Comparison of ENCODE assay signal across 13 cellular contexts in the genomic region with DNA sequence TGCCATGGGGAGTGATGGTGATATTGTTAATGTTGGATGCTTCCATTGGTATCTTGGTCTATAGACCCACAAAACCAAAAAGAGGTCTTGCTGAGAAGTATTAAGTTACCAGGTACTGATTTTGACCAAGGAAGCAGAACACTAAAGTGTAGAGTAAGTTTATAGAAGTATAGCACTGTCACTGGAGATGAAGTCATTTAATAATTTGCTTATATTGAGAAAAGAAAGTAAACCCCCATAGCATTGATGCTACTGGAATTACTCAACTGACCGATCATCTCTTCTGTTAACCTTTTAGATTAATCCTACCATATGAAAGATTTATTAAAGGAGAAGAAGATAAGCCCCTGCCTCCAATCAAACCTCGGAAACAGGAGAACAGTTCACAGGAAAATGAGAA.
A peak's percentile ranks its signal among the peaks of the same experiment; 100 is the strongest.
DNase-seq lines count a peak whose midpoint lies in the region; ATAC-seq and TF ChIP-seq lines count a peak whose summit lies in the region.
"Had no signal": no experiment of that assay in that cellular context is flagged by ENCODE, and none has a peak within 500 bp of the region (broad histone marks: within the 10 kb centered on the region; RNA-seq: fewer than 3 reads in every experiment).

No MANE protein-coding gene starts in this region.

- no peaks in the 10 kb centered on the region for H3K27me3 Mint-ChIP-seq in Caco-2 (ENCODE audit: insufficient read depth, unreplicated experiment)
- H3K27me3 Mint-ChIP-seq in activated naive CD8-positive, alpha-beta T cell treated with anti-CD3 and anti-CD28 coated beads for 36 hours = no peaks in the 10 kb centered on the region
- no peaks in the 10 kb centered on the region for H3K27me3 Mint-ChIP-seq in naive B cell
- H3K27me3 Mint-ChIP-seq in type B pancreatic cell = no peaks in the 10 kb centered on the region
- H3K27me3 Mint-ChIP-seq in naive thymus-derived CD8-positive, alpha-beta T cell = no peaks in the 10 kb centered on the region

- H3K4me1 ChIP-seq in A673 (ENCODE audit: insufficient read depth, low read length, poor library complexity, severe bottlenecking) = peaks cover 72% of the 10 kb centered on the region
- H3K4me1 ChIP-seq in Caco-2 = peaks cover 49% of the 10 kb centered on the region

- H3K36me3 Mint-ChIP-seq in Caco-2 (ENCODE audit: insufficient read depth, unreplicated experiment) (peaks cover 100% of the 10 kb centered on the region), naive B cell (peaks cover 37 to 42% of the 10 kb centered on the region in 2 donors), type B pancreatic cell (peaks cover 34% of the 10 kb centered on the region)
- peaks cover 62% of the 10 kb centered on the region for H3K36me3 Mint-ChIP-seq in activated naive CD8-positive, alpha-beta T cell treated with anti-CD3 and anti-CD28 coated beads for 36 hours
- peaks cover 7 to 50% (median 20%) of the 10 kb centered on the region in 3 donors for H3K36me3 Mint-ChIP-seq in naive thymus-derived CD8-positive, alpha-beta T cell

- H3K4me3 ChIP-seq in A673 (ENCODE audit: low read depth, low read length, poor library complexity, severe bottlenecking) = no peak overlapping the region
- no peak overlapping the region for H3K4me3 ChIP-seq in Caco-2 (ENCODE audit: low read depth, low read length)

- no peaks in the 10 kb centered on the region for H3K9me3 ChIP-seq in A673 (ENCODE audit: low read depth, low read length, poor library complexity, severe bottlenecking)
- no peaks in the 10 kb centered on the region for H3K9me3 ChIP-seq in Caco-2

- no peaks in the 10 kb centered on the region for H3K27me3 ChIP-seq in A673 (replicated peaks; ENCODE audit: insufficient read depth, low read depth, low read length, poor library complexity)
- no peaks in the 10 kb centered on the region for H3K27me3 ChIP-seq in Caco-2 (replicated peaks; ENCODE audit: control insufficient read depth, insufficient read depth, low read length)

- BruUV-seq in A673 (replicated peaks; lab: Mats Ljungman, UMichigan) (no TSS peak), Caco-2 (replicated peaks; lab: Mats Ljungman, UMichigan) (no TSS peak)

- TF ChIP-seq CTCF in A673 (conservative IDR thresholded peaks at IDR 0.05; ENCODE audit: low read depth, low read length) (no peak), Caco-2 (IDR thresholded peaks at IDR 0.05; ENCODE audit: insufficient read depth in 1 of 2, low read depth in 1 of 2, low read length in 1 of 2, severe bottlenecking in 1 of 2, unreplicated experiment in 1 of 2) (no peak), type B pancreatic cell (conservative IDR thresholded peaks at IDR 0.05) (no peak)

- peak overlapping the region; percentile 95 for H3K27ac ChIP-seq in A673 (ENCODE audit: low read depth, low read length, poor library complexity, severe bottlenecking)
- H3K27ac ChIP-seq: parathyroid adenoma had no signal

- H3K4me1 Mint-ChIP-seq in Caco-2 (ENCODE audit: low read depth, unreplicated experiment) (peaks cover 69% of the 10 kb centered on the region), naive B cell (peaks cover 56 to 86% (median 73%) of the 10 kb centered on the region in 3 donors), type B pancreatic cell (ENCODE audit: unreplicated experiment) (peaks cover 42% of the 10 kb centered on the region)
- H3K4me1 Mint-ChIP-seq in activated naive CD8-positive, alpha-beta T cell treated with anti-CD3 and anti-CD28 coated beads for 36 hours = peaks cover 56% of the 10 kb centered on the region
- H3K4me1 Mint-ChIP-seq in naive thymus-derived CD8-positive, alpha-beta T cell = peaks cover 9 to 60% (median 37%) of the 10 kb centered on the region in 4 donors

- POLR2A ChIA-PET in A673 (lab: Charles Lee; ENCODE audit: low non-redundant PET) (no interaction called here), Caco-2 (lab: Charles Lee) (no interaction called here)
- POLR2A ChIA-PET in naive thymus-derived CD8-positive, alpha-beta T cell (lab: Charles Lee) = no interaction called here

- no peak for DNase-seq in A673 (ENCODE audit: low spot score)
- DNase-seq in Caco-2 = no peak
- DNase-seq in activated naive CD8-positive, alpha-beta T cell treated with anti-CD3 and anti-CD28 coated beads for 36 hours = no peak
- no peak for DNase-seq in naive B cell
- no peak for DNase-seq in NCI-H524 (lab: John Stamatoyannopoulos, UW)
- DNase-seq in type B pancreatic cell (ENCODE audit: extremely low spot score, unreplicated experiment) = no peak
- DNase-seq in NK-92 (lab: John Stamatoyannopoulos, UW; ENCODE audit: unreplicated experiment) = no peak
- DNase-seq in naive thymus-derived CD8-positive, alpha-beta T cell = no peak
- DNase-seq: CD8-positive, alpha-beta T cell; GF-D8; NCI-H226; stimulated activated CD4-positive, alpha-beta T cell treated with anti-CD3 and anti-CD28 coated beads, Interleukin-4, amount 100 ng/mL, for 1 hour had no signal

- no peak for ATAC-seq in naive B cell (ENCODE audit: low read depth in 2 of 2)
- ATAC-seq in naive thymus-derived CD8-positive, alpha-beta T cell = no peak
- ATAC-seq: CD8-positive, alpha-beta T cell had no signal

- CTCF ChIA-PET in A673 (lab: Charles Lee) (no interaction called here), Caco-2 (lab: Charles Lee) (interaction anchor here (1.2 kb wide), 1 partner anchor 160 kb away, joined by 3 read pairs; no protein-coding TSS in a partner anchor)

- H3K9me3 Mint-ChIP-seq in Caco-2 (ENCODE audit: unreplicated experiment) (peaks cover 7% of the 10 kb centered on the region), naive B cell (no peaks in the 10 kb centered on the region), type B pancreatic cell (no peaks in the 10 kb centered on the region)
- no peaks in the 10 kb centered on the region for H3K9me3 Mint-ChIP-seq in activated naive CD8-positive, alpha-beta T cell treated with anti-CD3 and anti-CD28 coated beads for 36 hours
- H3K9me3 Mint-ChIP-seq in naive thymus-derived CD8-positive, alpha-beta T cell = peaks cover 0 to 2% (median 0%) of the 10 kb centered on the region in 9 donors
- H3K9me3 Mint-ChIP-seq: CD8-positive, alpha-beta T cell had no signal

- H3K4me3 Mint-ChIP-seq in Caco-2 (ENCODE audit: unreplicated experiment) = no peak overlapping the region
- H3K4me3 Mint-ChIP-seq in activated naive CD8-positive, alpha-beta T cell treated with anti-CD3 and anti-CD28 coated beads for 36 hours = no peak overlapping the region
- no peak overlapping the region for H3K4me3 Mint-ChIP-seq in naive B cell
- no peak overlapping the region for H3K4me3 Mint-ChIP-seq in type B pancreatic cell
- H3K4me3 Mint-ChIP-seq in naive thymus-derived CD8-positive, alpha-beta T cell = no peak overlapping the region
- H3K4me3 Mint-ChIP-seq: CD8-positive, alpha-beta T cell had no signal

- intact Hi-C loops in A673 (cut with micrococcal nuclease; ENCODE audit: unreplicated experiment) = no loop called here
- intact Hi-C loops in Caco-2 (cut with micrococcal nuclease; ENCODE audit: unreplicated experiment) = no loop called here

- H3K36me3 ChIP-seq in A673 (ENCODE audit: insufficient read depth, low read length, poor library complexity, severe bottlenecking) (peaks cover 25% of the 10 kb centered on the region), Caco-2 (ENCODE audit: control insufficient read depth, insufficient read depth, low read length) (peaks cover 12% of the 10 kb centered on the region; the same call in 1 of the 2 replicates)

- peak overlapping the region; percentile 50 for H3K27ac Mint-ChIP-seq in Caco-2 (ENCODE audit: unreplicated experiment)
- H3K27ac Mint-ChIP-seq in activated naive CD8-positive, alpha-beta T cell treated with anti-CD3 and anti-CD28 coated beads for 36 hours = peak overlapping the region; percentile 93
- H3K27ac Mint-ChIP-seq in naive B cell = peak overlapping the region in 5 of 6 donors; percentile 2 to 97 (median 47)
- no peak overlapping the region for H3K27ac Mint-ChIP-seq in type B pancreatic cell
- peak overlapping the region in 2 of 10 donors; percentile 41 to 64 for H3K27ac Mint-ChIP-seq in naive thymus-derived CD8-positive, alpha-beta T cell
- H3K27ac Mint-ChIP-seq: CD8-positive, alpha-beta T cell had no signal
